9 cellular contexts compared by ENCODE assay signal in the genomic region with DNA sequence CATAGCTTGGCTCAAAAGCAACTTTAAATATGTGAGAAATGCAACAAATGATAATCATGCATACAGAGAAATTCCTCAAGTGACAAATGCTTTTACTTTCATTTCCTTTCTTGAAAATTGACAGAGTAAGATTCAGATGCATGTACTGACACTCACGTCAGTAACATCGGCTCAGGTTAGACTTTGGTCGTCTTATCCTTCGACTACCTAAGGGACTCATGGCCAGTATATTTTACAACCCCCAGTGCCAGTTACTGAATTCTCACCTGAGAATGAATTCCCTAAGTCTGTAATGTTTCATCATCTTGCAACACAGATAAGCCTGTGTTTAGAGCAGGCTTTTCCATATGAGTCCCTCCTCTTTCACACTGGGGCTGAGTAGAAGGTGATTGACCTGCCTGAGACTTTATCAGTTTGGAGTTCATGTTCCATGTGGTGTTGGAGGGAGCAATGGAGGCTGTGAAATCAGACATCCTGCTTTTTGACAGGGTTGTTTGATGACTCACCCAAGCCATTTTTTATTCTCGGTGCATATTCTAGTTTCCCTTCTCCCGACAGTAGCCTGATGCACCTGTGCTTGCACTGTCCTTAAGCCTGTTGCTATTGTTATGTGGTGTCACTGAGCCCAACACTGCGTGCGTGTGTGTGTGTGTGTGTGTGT. TPM values are rescaled to one million over a fixed set of nuclear protein-coding genes. Genes with fewer than 3 reads are reported as not detected.
DNase-seq lines count a peak whose midpoint lies in the region; ATAC-seq, FAIRE-seq and TF ChIP-seq lines count a peak whose summit lies in the region.
"Had no signal": no experiment of that assay in that cellular context is flagged by ENCODE, and none has a peak within 500 bp of the region (broad histone marks: within the 10 kb centered on the region; RNA-seq: fewer than 3 reads in every experiment).

No MANE protein-coding gene starts in this region.

- peaks cover 11% of the 10 kb centered on the region for H3K36me3 Mint-ChIP-seq in stimulated activated naive CD8-positive, alpha-beta T cell treated with anti-CD3 and anti-CD28 coated beads, Interleukin-15, Interleukin-2, amounts not matched to agents 100 ng/mL and 50 ng/mL, for 24 hours (ENCODE audit: low read depth)
- H3K36me3 Mint-ChIP-seq in endodermal cell (ENCODE audit: low read depth) = no peaks in the 10 kb centered on the region

- peak overlapping the region; percentile 15 for H3K4me2 ChIP-seq in endothelial cell of umbilical vein (ENCODE audit: insufficient read depth, low read length)

- H3K27me3 Mint-ChIP-seq in stimulated activated naive CD8-positive, alpha-beta T cell treated with anti-CD3 and anti-CD28 coated beads, Interleukin-15, Interleukin-2, amounts not matched to agents 100 ng/mL and 50 ng/mL, for 24 hours = peaks cover 27% of the 10 kb centered on the region
- H3K27me3 Mint-ChIP-seq in endodermal cell (ENCODE audit: insufficient read depth) = no peaks in the 10 kb centered on the region

- peak overlapping the region; percentile 75 for H3K27ac Mint-ChIP-seq in stimulated activated naive CD8-positive, alpha-beta T cell treated with anti-CD3 and anti-CD28 coated beads, Interleukin-15, Interleukin-2, amounts not matched to agents 100 ng/mL and 50 ng/mL, for 24 hours
- H3K27ac Mint-ChIP-seq in endodermal cell = no peak overlapping the region

- no peak overlapping the region for H3K9ac ChIP-seq in endothelial cell of umbilical vein (replicated peaks; ENCODE audit: extremely low read depth, insufficient read depth, low read length)
- no peak overlapping the region for H3K9ac ChIP-seq in endodermal cell (ENCODE audit: extremely low read depth, low read length, poor library complexity, severe bottlenecking)

- no peaks in the 10 kb centered on the region for H3K27me3 ChIP-seq in endothelial cell of umbilical vein (ENCODE audit: control insufficient read depth in 2 of 2, insufficient read depth in 2 of 2, low read length in 2 of 2)
- H3K27me3 ChIP-seq in endodermal cell (ENCODE audit: control insufficient read depth, insufficient read depth, low read length, poor library complexity, severe bottlenecking) = no peaks in the 10 kb centered on the region
- H3K27me3 ChIP-seq in tibial nerve = no peaks in the 10 kb centered on the region

- dilution Hi-C loops in endothelial cell of umbilical vein (cut with MboI; ENCODE audit: extremely low pct_ligation_motif_present, low sequenced_read_pairs) = no loop called here

- H3K27ac ChIP-seq in endothelial cell of umbilical vein (ENCODE audit: insufficient read depth, low read depth, low read length) (no peak overlapping the region), endodermal cell (ENCODE audit: low read depth, low read length) (no peak overlapping the region), tibial nerve (no peak overlapping the region)

- CTCF ChIA-PET in endothelial cell of umbilical vein (lab: Charles Lee) = no interaction called here

- peak; percentile 64 for FAIRE-seq in endothelial cell of umbilical vein (lab: Jason Lieb, UNC)
- FAIRE-seq: G401.6 had no signal

- peak overlapping the region; percentile 74 for H3K4me3 Mint-ChIP-seq in stimulated activated naive CD8-positive, alpha-beta T cell treated with anti-CD3 and anti-CD28 coated beads, Interleukin-15, Interleukin-2, amounts not matched to agents 100 ng/mL and 50 ng/mL, for 24 hours
- H3K4me3 Mint-ChIP-seq in endodermal cell = no peak overlapping the region

- H3K79me2 ChIP-seq in endothelial cell of umbilical vein (ENCODE audit: control insufficient read depth, insufficient read depth, low read length) = no peaks in the 10 kb centered on the region

- no peaks in the 10 kb centered on the region for H4K20me1 ChIP-seq in endothelial cell of umbilical vein (replicated peaks; ENCODE audit: control insufficient read depth, extremely low read depth, insufficient read depth, low read length)

- H3K9me3 Mint-ChIP-seq in stimulated activated naive CD8-positive, alpha-beta T cell treated with anti-CD3 and anti-CD28 coated beads, Interleukin-15, Interleukin-2, amounts not matched to agents 100 ng/mL and 50 ng/mL, for 24 hours = peaks cover 12% of the 10 kb centered on the region
- H3K9me3 Mint-ChIP-seq in endodermal cell = peaks cover 12% of the 10 kb centered on the region

- no peaks in the 10 kb centered on the region for H3K9me1 ChIP-seq in endothelial cell of umbilical vein (replicated peaks; ENCODE audit: control insufficient read depth, extremely low read depth, insufficient read depth, low read length)

- TF ChIP-seq POLR2A in endothelial cell of umbilical vein (IDR thresholded peaks at IDR 0.05; ENCODE audit: low read depth, low read length) (no peak), tibial nerve (IDR thresholded peaks at IDR 0.05) (no peak)

- intact Hi-C loops in endothelial cell of umbilical vein (cut with micrococcal nuclease) = no loop called here

- H3K36me3 ChIP-seq in endothelial cell of umbilical vein (ENCODE audit: control insufficient read depth in 2 of 2, extremely low read depth in 1 of 2, insufficient read depth in 2 of 2, low read length in 2 of 2) (no peaks in the 10 kb centered on the region), endodermal cell (ENCODE audit: control insufficient read depth, insufficient read depth, low read length) (no peaks in the 10 kb centered on the region), tibial nerve (no peaks in the 10 kb centered on the region)

- H3K9me3 ChIP-seq in endothelial cell of umbilical vein (replicated peaks; ENCODE audit: control insufficient read depth, insufficient read depth, low read length) = no peaks in the 10 kb centered on the region
- H3K9me3 ChIP-seq in endodermal cell (ENCODE audit: control insufficient read depth, low read length) = peaks cover 6% of the 10 kb centered on the region
- peaks cover 0 to 9% (median 0%) of the 10 kb centered on the region in 4 donors for H3K9me3 ChIP-seq in tibial nerve

- H3K4me3 ChIP-seq in endothelial cell of umbilical vein (replicated peaks in 1 of 3; ENCODE audit: insufficient read depth in 1 of 3, low read depth in 1 of 3, low read length in 3 of 3) (no peak overlapping the region), endodermal cell (ENCODE audit: low read length) (no peak overlapping the region), tibial nerve (peak overlapping the region in 1 of 4 donors; percentile 9)

- peak overlapping the region; percentile 48 for H2AFZ ChIP-seq in endothelial cell of umbilical vein (ENCODE audit: low read depth, low read length)

- TF ChIP-seq EP300 in tibial nerve (IDR thresholded peaks at IDR 0.05) = no peak

- POLR2A ChIA-PET in endothelial cell of umbilical vein (lab: Charles Lee) = no interaction called here

- peak; percentile 43 for ATAC-seq in HG02571 (IDR thresholded peaks at IDR 0.05; ENCODE audit: unreplicated experiment)

- no TSS peak for BruUV-seq in endothelial cell of umbilical vein (replicated peaks; lab: Mats Ljungman, UMichigan)

- 84 to 92% methylated on average over 2 to 8 of the region's 8 CpGs for WGBS in endodermal cell (ENCODE audit: insufficient coverage in 1 of 2, insufficient read length in 1 of 2), 2 experiments
- WGBS in tibial nerve, 2 donors = 64 to 74% methylated on average over 8 of the region's 8 CpGs

- no peak for TF ChIP-seq CTCF in endothelial cell of umbilical vein (IDR thresholded peaks at IDR 0.05; ENCODE audit: extremely low read depth in 1 of 2, insufficient read depth in 1 of 2, low read depth in 1 of 2, low read length in 2 of 2)
- no peak for TF ChIP-seq CTCF in endodermal cell (conservative IDR thresholded peaks at IDR 0.05)
- TF ChIP-seq CTCF in tibial nerve (IDR thresholded peaks at IDR 0.05) = no peak

- peak; percentile 64 for DNase-seq in activated CD8-positive, alpha-beta memory T cell treated with anti-CD3 and anti-CD28 coated beads for 24 hours
- DNase-seq in activated CD8-positive, alpha-beta memory T cell treated with anti-CD3 and anti-CD28 coated beads, Interleukin-2, amount 50 U/mL, for 4 hours = no peak
- peak; percentile 77 for DNase-seq in NCI-H226
- peak; percentile 71 for DNase-seq in endothelial cell of umbilical vein (ENCODE audit: low read depth, low spot score)
- DNase-seq in endodermal cell = no peak
- DNase-seq in tibial nerve (ENCODE audit: low spot score in 2 of 2) = no peak

- H3K4me1 ChIP-seq in endothelial cell of umbilical vein (ENCODE audit: control insufficient read depth, extremely low read depth, insufficient read depth, low read length) (peaks cover 15% of the 10 kb centered on the region), endodermal cell (ENCODE audit: control insufficient read depth, insufficient read depth, low read length) (no peaks in the 10 kb centered on the region), tibial nerve (no peaks in the 10 kb centered on the region)

- H3K4me1 Mint-ChIP-seq in stimulated activated naive CD8-positive, alpha-beta T cell treated with anti-CD3 and anti-CD28 coated beads, Interleukin-15, Interleukin-2, amounts not matched to agents 100 ng/mL and 50 ng/mL, for 24 hours (ENCODE audit: low read depth) = peaks cover 51% of the 10 kb centered on the region
- peaks cover 5% of the 10 kb centered on the region for H3K4me1 Mint-ChIP-seq in endodermal cell

TF ChIP-seq in endothelial cell of umbilical vein, 7 proteins besides CTCF, POLR2A, EP300 and RAD21:
- no peak for TF ChIP-seq EZH2 (IDR thresholded peaks at IDR 0.05; ENCODE audit: borderline replicate concordance, low read depth, low read length, severe bottlenecking)
- TF ChIP-seq MYC (IDR thresholded peaks at IDR 0.05; ENCODE audit: low read depth, low read length) = no peak
- TF ChIP-seq, protein P1, sequence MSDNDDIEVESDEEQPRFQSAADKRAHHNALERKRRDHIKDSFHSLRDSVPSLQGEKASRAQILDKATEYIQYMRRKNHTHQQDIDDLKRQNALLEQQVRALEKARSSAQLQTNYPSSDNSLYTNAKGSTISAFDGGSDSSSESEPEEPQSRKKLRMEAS (IDR thresholded peaks at IDR 0.05; ENCODE audit: insufficient read depth, insufficient read length) = no peak
- TF ChIP-seq JUN (IDR thresholded peaks at IDR 0.05; ENCODE audit: borderline replicate concordance, insufficient read depth, insufficient read length, low read depth) = peak; percentile 74
- peak; percentile 67 for TF ChIP-seq FOS (IDR thresholded peaks at IDR 0.05; ENCODE audit: borderline replicate concordance, insufficient read depth, low read length)

RNA-seq across cellular contexts. Expression of a gene that starts 30.5 kb away (rescaled TPM):
- total RNA-seq in endothelial cell of umbilical vein (86.5 and 100 TPM in 2 replicates), endodermal cell (10 to 100 TPM in 1 of 2 donors, 1 to 10 TPM in 1; 1.7 to 13.5 TPM), tibial nerve (10 to 100 TPM in 3 of 4 donors, 1 to 10 TPM in 1; 8.0 to 25.8 (median 12.4) TPM)
- 42.7 and 49.3 TPM in 2 replicates for polyA plus RNA-seq in endothelial cell of umbilical vein
- polyA plus RNA-seq in endothelial cell of umbilical vein (2011; cell fraction: cytosol; rRNA removed) = 32.7 and 33.4 TPM in 2 replicates
- 82.2 and 90.1 TPM in 2 replicates for polyA plus RNA-seq in endothelial cell of umbilical vein (2011; cell fraction: nucleus; rRNA removed)
- 17.7 and 27.5 TPM in 2 replicates for polyA plus RNA-seq in endothelial cell of umbilical vein (2012)
- polyA minus RNA-seq in endothelial cell of umbilical vein = 164 and 167 TPM in 2 replicates
- 0.72 TPM for polyA minus RNA-seq in endothelial cell of umbilical vein (2011; cell fraction: cytosol; rRNA and poly(A)+ RNA removed)
- polyA minus RNA-seq in endothelial cell of umbilical vein (2011; cell fraction: nucleus; rRNA and poly(A)+ RNA removed) = 135 and 183 TPM in 2 replicates
- polyA plus RNA-seq in endodermal cell (2013, experiment 1 of 2) = 0.32 TPM
- 0.37 TPM for polyA plus RNA-seq in endodermal cell (2013, experiment 2 of 2)

Comparison
In these comparisons a context has a peak if more than half of its experiments do, and no peak if none do; other contexts are left out.
1. DNase-seq: peak in activated CD8-positive, alpha-beta memory T cell treated with anti-CD3 and anti-CD28 coated beads for 24 hours (single experiment), NCI-H226 (single experiment) and endothelial cell of umbilical vein (single experiment); none in activated CD8-positive, alpha-beta memory T cell treated with anti-CD3 and anti-CD28 coated beads, Interleukin-2, amount 50 U/mL, for 4 hours (single experiment), endodermal cell (single experiment) and tibial nerve (0 of 2).